ENCODE assay signal across 10 cellular contexts in the genomic region with DNA sequence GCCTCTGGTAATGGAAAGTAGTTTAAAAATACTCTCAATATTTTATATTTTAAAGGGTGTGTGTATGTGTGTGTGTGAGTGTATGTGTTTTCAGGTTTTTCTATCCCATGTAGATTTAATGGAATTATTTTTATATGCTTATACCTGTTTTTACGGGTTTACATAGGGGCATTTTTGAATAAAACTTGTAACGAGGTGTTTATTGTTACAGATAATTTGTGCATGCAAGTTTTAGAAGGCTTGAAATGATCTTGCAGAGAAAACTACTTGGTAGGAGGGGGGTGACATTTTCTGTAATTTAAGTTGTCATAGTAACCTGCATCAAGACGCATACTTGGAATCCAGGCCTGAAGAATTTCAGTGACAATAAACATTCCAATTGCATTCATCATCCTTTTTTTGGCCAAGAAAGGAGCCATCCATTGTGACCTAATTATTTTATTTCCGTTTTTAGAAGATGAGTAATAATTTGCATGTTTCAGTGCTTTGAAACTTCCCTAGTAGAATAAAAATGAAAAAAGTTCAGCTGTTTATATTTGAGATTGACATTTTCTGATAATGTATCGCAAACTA. TPM values are rescaled to one million over a fixed set of nuclear protein-coding genes. Genes with fewer than 3 reads are reported as not detected.
DNase-seq lines count a peak whose midpoint lies in the region; ATAC-seq, FAIRE-seq and TF ChIP-seq lines count a peak whose summit lies in the region.
"Had no signal": no experiment of that assay in that cellular context is flagged by ENCODE, and none has a peak within 500 bp of the region (broad histone marks: within the 10 kb centered on the region; RNA-seq: fewer than 3 reads in every experiment).

No MANE protein-coding gene starts in this region.

- peak overlapping the region; percentile 80 for H3K27ac ChIP-seq in brain microvascular endothelial cell
- H3K27ac ChIP-seq in keratinocyte (ENCODE audit: control insufficient read depth, insufficient read depth, low read length), result no peak overlapping the region
- H3K27ac ChIP-seq: C4-2B had no signal

- intact Hi-C loops in left colon (cut with DNase I, micrococcal nuclease) (no loop called here), posterior cingulate gyrus (cut with DNase I) (no loop called here)

- H3K9me1 ChIP-seq in keratinocyte (ENCODE audit: control insufficient read depth, extremely low read depth, insufficient read depth, low read length), result no peaks in the 10 kb centered on the region

- H3K4me1 Mint-ChIP-seq in activated T-cell treated with anti-CD3 and anti-CD28 coated beads, Interleukin-2, amount 50 U/mL, for 4 hours (ENCODE audit: low read depth), result no peaks in the 10 kb centered on the region
- H3K4me1 Mint-ChIP-seq: naive thymus-derived CD4-positive, alpha-beta T cell had no signal

- H3K4me1 ChIP-seq in keratinocyte (ENCODE audit: control insufficient read depth, extremely low read depth, insufficient read depth, low read length), result peaks cover 16% of the 10 kb centered on the region

- peak overlapping the region; percentile 39 for H3K4me2 ChIP-seq in keratinocyte (ENCODE audit: control insufficient read depth, extremely low read depth, insufficient read depth, low read depth, low read length)

- H3K9me3 ChIP-seq in keratinocyte (ENCODE audit: control insufficient read depth, low read depth, low read length), result no peaks in the 10 kb centered on the region

- no peak overlapping the region for H2AFZ ChIP-seq in keratinocyte (ENCODE audit: control insufficient read depth, low read length)

- no peaks in the 10 kb centered on the region for H4K20me1 ChIP-seq in keratinocyte (ENCODE audit: control insufficient read depth, extremely low read depth, insufficient read depth, low read length)

- in situ Hi-C loops in brain microvascular endothelial cell (cut with HindIII; ENCODE audit: low pct_ligation_motif_present, low sequenced_read_pairs), result no loop called here

- no peak overlapping the region for H3K4me3 Mint-ChIP-seq in activated T-cell treated with anti-CD3 and anti-CD28 coated beads, Interleukin-2, amount 50 U/mL, for 4 hours
- H3K4me3 Mint-ChIP-seq: naive thymus-derived CD4-positive, alpha-beta T cell had no signal

- H3K36me3 ChIP-seq in brain microvascular endothelial cell (replicated peaks) (no peaks in the 10 kb centered on the region), keratinocyte (ENCODE audit: control insufficient read depth in 2 of 2, extremely low read depth in 1 of 2, insufficient read depth in 2 of 2, low read length in 2 of 2) (no peaks in the 10 kb centered on the region)

- peak; percentile 84 for DNase-seq in A172 (ENCODE audit: low spot score)
- DNase-seq in HT1080 (ENCODE audit: low read depth), result peak; percentile 96
- DNase-seq in brain microvascular endothelial cell, result peak; percentile 83
- DNase-seq in keratinocyte (ENCODE audit: low read depth, low spot score), result peak; percentile 45
- no peak for DNase-seq in left colon
- DNase-seq in posterior cingulate gyrus, result no peak
- no peak for DNase-seq in activated T-cell treated with anti-CD3 and anti-CD28 coated beads, Interleukin-2, amount 50 U/mL, for 4 hours
- DNase-seq: naive thymus-derived CD4-positive, alpha-beta T cell had no signal

- H3K79me2 ChIP-seq in keratinocyte (ENCODE audit: control insufficient read depth, insufficient read depth, low read length), result peaks cover 13% of the 10 kb centered on the region

- peak; percentile 69 for FAIRE-seq in keratinocyte (lab: Jason Lieb, UNC)

- H3K9me3 Mint-ChIP-seq in activated T-cell treated with anti-CD3 and anti-CD28 coated beads, Interleukin-2, amount 50 U/mL, for 4 hours, result no peaks in the 10 kb centered on the region
- H3K9me3 Mint-ChIP-seq: naive thymus-derived CD4-positive, alpha-beta T cell had no signal

- no peaks in the 10 kb centered on the region for H3K36me3 Mint-ChIP-seq in activated T-cell treated with anti-CD3 and anti-CD28 coated beads, Interleukin-2, amount 50 U/mL, for 4 hours (ENCODE audit: insufficient read depth)
- H3K36me3 Mint-ChIP-seq: naive thymus-derived CD4-positive, alpha-beta T cell had no signal

- no peak overlapping the region for H3K4me3 ChIP-seq in brain microvascular endothelial cell (ENCODE audit: low read depth, low read length)
- H3K4me3 ChIP-seq in keratinocyte (ENCODE audit: control insufficient read depth in 2 of 3, extremely low read depth in 1 of 3, insufficient read depth in 2 of 3, low read depth in 1 of 3, low read length in 3 of 3), result no peak overlapping the region

- no peaks in the 10 kb centered on the region for H3K27me3 ChIP-seq in brain microvascular endothelial cell (replicated peaks)
- no peaks in the 10 kb centered on the region for H3K27me3 ChIP-seq in keratinocyte (ENCODE audit: control insufficient read depth, extremely low read depth, insufficient read depth, low read length)

- no peak for TF ChIP-seq CTCF in brain microvascular endothelial cell (IDR thresholded peaks at IDR 0.05; ENCODE audit: low read depth, low read length, missing control alignments)
- TF ChIP-seq CTCF in keratinocyte (optimal IDR thresholded peaks at IDR 0.05 in 1 of 3, IDR thresholded peaks at IDR 0.05 in 1 of 3, conservative IDR thresholded peaks at IDR 0.05 in 1 of 3; ENCODE audit: extremely low read depth in 1 of 3, insufficient read depth in 2 of 3, low read length in 3 of 3), result no peak

- H3K27me3 Mint-ChIP-seq in activated T-cell treated with anti-CD3 and anti-CD28 coated beads, Interleukin-2, amount 50 U/mL, for 4 hours (ENCODE audit: low read depth), result peaks cover 5% of the 10 kb centered on the region

- ATAC-seq in left colon (no peak), HG02763 (IDR thresholded peaks at IDR 0.05; ENCODE audit: unreplicated experiment) (no peak)
- ATAC-seq in activated T-cell treated with anti-CD3 and anti-CD28 coated beads, Interleukin-2, amount 50 U/mL, for 4 hours, result no peak
- ATAC-seq: naive thymus-derived CD4-positive, alpha-beta T cell had no signal

- H3K9ac ChIP-seq in keratinocyte (ENCODE audit: control insufficient read depth, extremely low read depth, insufficient read depth, low read length), result no peak overlapping the region

- dilution Hi-C loops in keratinocyte (cut with MboI; ENCODE audit: extremely low pct_ligation_motif_present, low sequenced_read_pairs), result no loop called here

RNA-seq across cellular contexts. Expression of gene RASSF8, which starts 39.0 kb away (rescaled TPM):
- total RNA-seq in A172 (2014; rRNA removed; shearing (Covaris generic)), result 19.7 and 21.2 TPM in 2 replicates
- total RNA-seq in HT1080 (2014; rRNA removed; shearing (Covaris generic)), result 33.5 and 45.6 TPM in 2 replicates
- polyA plus RNA-seq in HT1080 (2015; cell fraction: cytosol; rRNA removed), result 34.8 and 52.4 TPM in 2 replicates
- 40.5 and 44.7 TPM in 2 replicates for polyA plus RNA-seq in HT1080 (2015; cell fraction: nucleus; rRNA removed)
- 5.5 to 10.9 TPM (median 10.5 TPM) in 3 replicates for polyA plus RNA-seq in keratinocyte
- polyA plus RNA-seq in keratinocyte (2011; ENCODE audit: low read depth), result 6.5 TPM
- polyA plus RNA-seq in keratinocyte (2011; cell fraction: cytosol; rRNA removed), result 5.9 and 7.1 TPM in 2 replicates
- 5.9 and 7.7 TPM in 2 replicates for polyA plus RNA-seq in keratinocyte (2011; cell fraction: nucleus; rRNA removed)
- polyA plus RNA-seq in keratinocyte (2012; ENCODE audit: low replicate concordance), result 2.6 and 12.8 TPM in 2 replicates
- 5.8 to 32.1 TPM (median 14.6 TPM) in 3 replicates for polyA minus RNA-seq in keratinocyte
- polyA minus RNA-seq in keratinocyte (2011; cell fraction: cytosol; rRNA and poly(A)+ RNA removed), result 14.8 TPM
- 10.3 and 19.9 TPM in 2 replicates for polyA minus RNA-seq in keratinocyte (2011; cell fraction: nucleus; rRNA and poly(A)+ RNA removed)
- total RNA-seq in left colon, result 10 to 100 TPM in 1 of 2 donors, 1 to 10 TPM in 1; 4.8 to 15.7 TPM
- under 1 TPM; 0.19 to 0.58 (median 0.53) TPM for total RNA-seq in activated T-cell treated with anti-CD3 and anti-CD28 coated beads, Interleukin-2, amount 50 U/mL, for 4 hours

Comparison
In these comparisons a context has a peak if more than half of its experiments do, and no peak if none do; other contexts are left out.
1. DNase-seq: peak in A172 (single experiment), HT1080 (single experiment), brain microvascular endothelial cell (single experiment) and keratinocyte (single experiment); none in left colon (0 of 2), posterior cingulate gyrus (0 of 10) and activated T-cell treated with anti-CD3 and anti-CD28 coated beads, Interleukin-2, amount 50 U/mL, for 4 hours (single experiment).